7 cellular contexts compared by ENCODE assay signal in genomic region chr12:40104461-40105264, GRCh38. TPM values are rescaled to one million over a fixed set of nuclear protein-coding genes. Genes with fewer than 3 reads are reported as not detected.
A peak's percentile ranks its signal among the peaks of the same experiment; 100 is the strongest.
DNase-seq lines count a peak whose midpoint lies in the region; ATAC-seq and TF ChIP-seq lines count a peak whose summit lies in the region.

No MANE protein-coding gene starts in this region.

- peaks cover 4% of the 10 kb centered on the region for H3K4me1 ChIP-seq in colonic mucosa

- H3K4me3 Mint-ChIP-seq in naive B cell, result peak overlapping the region; percentile 76 to 92 (median 86)

- H3K36me3 Mint-ChIP-seq in naive B cell, result no peaks in the 10 kb centered on the region

- no peaks in the 10 kb centered on the region for H3K9me3 ChIP-seq in colonic mucosa

- peak in 1 of 2 donors; percentile 1 for ATAC-seq in naive B cell (ENCODE audit: low read depth in 2 of 2)

- peak overlapping the region; percentile 84 for H3K27ac ChIP-seq in colonic mucosa

- TF ChIP-seq CTCF in GM13977 (IDR thresholded peaks at IDR 0.05; ENCODE audit: extremely low read depth, insufficient read depth, missing control alignments) (no peak), NB4 (IDR thresholded peaks at IDR 0.05; ENCODE audit: low read depth, low read length) (no peak), colonic mucosa (IDR thresholded peaks at IDR 0.05) (no peak)

- in situ Hi-C loops in GM13977 (cut with MboI; ENCODE audit: low pct_unique_long_range_greater_than_20kb, low sequenced_read_pairs, unreplicated experiment), result loop anchor here (25.0 kb wide), 3 partner anchors 92 to 492 kb away; partner anchors contain the start of gene ABCD2

- peak overlapping the region in 2 of 6 donors; percentile 34 to 63 for H3K27ac Mint-ChIP-seq in naive B cell

- peak; percentile 10 for DNase-seq in GM13977 (ENCODE audit: low spot score)
- no peak for DNase-seq in NB4 (ENCODE audit: low read depth)
- peak; percentile 40 for DNase-seq in colonic mucosa
- DNase-seq in naive B cell, result no peak
- DNase-seq in NCI-H1436 treated with DMSO at 0.1 percent for 48 hours (lab: John Stamatoyannopoulos, UW), result no peak
- no peak for DNase-seq in GOT3 (lab: John Stamatoyannopoulos, UW)
- DNase-seq in HPDE6-E6E7 (ENCODE audit: extremely low spot score), result no peak

- peak overlapping the region; percentile 77 to 92 for H3K9ac ChIP-seq in colonic mucosa (ENCODE audit: low read depth in 2 of 2, low read length in 2 of 2)

- TF ChIP-seq POLR2A in NB4 (IDR thresholded peaks at IDR 0.05; ENCODE audit: extremely low read depth, insufficient read length), result no peak

- intact Hi-C loops in colonic mucosa (cut with DNase I), result loop anchor here (5.0 kb wide), 1 partner anchor 337 kb away; no protein-coding TSS in a partner anchor

- H3K4me1 Mint-ChIP-seq in naive B cell, result peaks cover 13 to 32% (median 28%) of the 10 kb centered on the region in 3 donors

- no peaks in the 10 kb centered on the region for H3K27me3 ChIP-seq in colonic mucosa

- H3K9me3 Mint-ChIP-seq in naive B cell, result no peaks in the 10 kb centered on the region

- peak overlapping the region; percentile 64 for H3K4me3 ChIP-seq in NB4 (ENCODE audit: low read depth, low read length)
- H3K4me3 ChIP-seq in colonic mucosa, result peak overlapping the region; percentile 87

- peaks cover 0 to 7% (median 4%) of the 10 kb centered on the region in 3 donors for H3K27me3 Mint-ChIP-seq in naive B cell

- H3K36me3 ChIP-seq in colonic mucosa, result no peaks in the 10 kb centered on the region

RNA-seq across cellular contexts. Expression of gene SLC2A13, which starts 1.2 kb away (rescaled TPM):
- total RNA-seq in colonic mucosa, result 10 to 100 TPM; 19.2 to 39.0 TPM
- polyA plus RNA-seq in naive B cell (ENCODE audit: low read depth in 6 of 6), result 1 to 10 TPM in 4 of 6 donors, under 1 TPM in 1, not detected in 1; 0.72 to 2.2 (median 1.9) TPM

Comparison
In these comparisons a context has a peak if more than half of its experiments do, and no peak if none do; other contexts are left out.
1. DNase-seq: peak in GM13977 (single experiment) and colonic mucosa (single experiment); none in NB4 (single experiment), naive B cell (single experiment), NCI-H1436 treated with DMSO at 0.1 percent for 48 hours (single experiment), GOT3 (single experiment) and HPDE6-E6E7 (single experiment).